Comparison of ENCODE assay signal across 1 cellular context in genomic region chr10:97764519-97764931, GRCh38.
A peak's percentile ranks its signal among the peaks of the same experiment; 100 is the strongest.
TF ChIP-seq lines count a peak whose summit lies in the region.

No MANE protein-coding gene starts in this region.

TF ChIP-seq in GM12878, 131 proteins besides CTCF, POLR2A, EP300 and RAD21:
- peak; percentile 36; the same call in 1 of the 2 replicates for TF ChIP-seq EED (IDR thresholded peaks at IDR 0.05; ENCODE audit: low read depth)
- TF ChIP-seq TCF3 (IDR thresholded peaks at IDR 0.05; ENCODE audit: borderline replicate concordance, insufficient read depth, low read depth, low read length), result peak; percentile 78; the same call in 1 of the 2 replicates
- TF ChIP-seq TCF12 (IDR thresholded peaks at IDR 0.05; ENCODE audit: low read depth, low read length), result peak; percentile 91
- TF ChIP-seq IRF3 (IDR thresholded peaks at IDR 0.05), result no peak
- TF ChIP-seq ATF2 (IDR thresholded peaks at IDR 0.05; ENCODE audit: low read length), result peak; percentile 16; the same call in 1 of the 2 replicates
- TF ChIP-seq CREM (IDR thresholded peaks at IDR 0.05; ENCODE audit: low read depth), result no peak
- no peak for TF ChIP-seq GATAD2B (conservative IDR thresholded peaks at IDR 0.05; ENCODE audit: low read depth)
- TF ChIP-seq CBX5 (IDR thresholded peaks at IDR 0.05; ENCODE audit: low read depth), result no peak
- peak; percentile 66 for TF ChIP-seq RUNX3 (IDR thresholded peaks at IDR 0.05; ENCODE audit: low read length)
